In genomic region chr2:11296401-11296800, GRCh38 we compare ENCODE assay signal across 24 cellular contexts.
"Had no signal": no experiment of that assay in that cellular context is flagged by ENCODE, and none has a peak within 500 bp of the region (broad histone marks: within the 10 kb centered on the region; RNA-seq: fewer than 3 reads in every experiment).

No MANE protein-coding gene starts in this region.

- H2AFZ ChIP-seq: parathyroid adenoma had no signal

- H3K36me3 ChIP-seq: neutrophil, right atrium auricular region, suprapubic skin, transverse colon, upper lobe of right lung, uterus had no signal

- H3K27ac Mint-ChIP-seq: memory B cell; stimulated activated naive CD8-positive, alpha-beta T cell treated with anti-CD3 and anti-CD28 coated beads, Interleukin-15, amount 100 ng/mL, for 72 hours had no signal

- H3K4me3 ChIP-seq: lung, right atrium auricular region, skin epidermis, suprapubic skin, transverse colon, upper lobe of right lung, uterus had no signal

- H3K9me3 Mint-ChIP-seq: effector memory CD8-positive, alpha-beta T cell; memory B cell; natural killer cell; neural crest cell had no signal

- DNase-seq: cortex of kidney; effector memory CD8-positive, alpha-beta T cell; head of caudate nucleus; kidney; natural killer cell; stimulated activated CD4-positive, alpha-beta T cell treated with anti-CD3 and anti-CD28 coated beads, Interleukin-12 subunit alpha, Interleukin-12 subunit beta, amount 100 ng/mL, for 4 hours; stimulated activated CD4-positive, alpha-beta T cell treated with anti-CD3 and anti-CD28 coated beads, Interleukin-1b, Interleukin-23, amount 100 ng/mL, for 48 hours; stimulated activated CD4-positive, alpha-beta T cell treated with anti-CD3 and anti-CD28 coated beads, Interleukin-4, amount 100 ng/mL, for 1 hour; stimulated activated CD8-positive, alpha-beta memory T cell treated with anti-CD3 and anti-CD28 coated beads, Interleukin-4, amount 100 ng/mL, for 48 hours; stimulated activated naive CD4-positive, alpha-beta T cell; stimulated activated naive CD8-positive, alpha-beta T cell treated with anti-CD3 and anti-CD28 coated beads, Interleukin-15, amount 100 ng/mL, for 72 hours; transverse colon; upper lobe of right lung; uterus had no signal

- H3K9ac ChIP-seq: parathyroid adenoma had no signal

- H3K27me3 ChIP-seq: neutrophil, right atrium auricular region, suprapubic skin, transverse colon, upper lobe of right lung, uterus had no signal

- H3K27ac ChIP-seq: neutrophil, parathyroid adenoma, right atrium auricular region, skin epidermis, suprapubic skin, transverse colon, upper lobe of right lung, uterus had no signal

- H3K4me1 ChIP-seq: parathyroid adenoma had no signal

- H3K36me3 Mint-ChIP-seq: memory B cell, natural killer cell had no signal

- ATAC-seq: effector memory CD8-positive, alpha-beta T cell; left lobe of liver; natural killer cell; stimulated activated naive CD8-positive, alpha-beta T cell treated with anti-CD3 and anti-CD28 coated beads, Interleukin-15, amount 100 ng/mL, for 72 hours; upper lobe of right lung had no signal

- H3K4me3 Mint-ChIP-seq: effector memory CD8-positive, alpha-beta T cell; memory B cell; natural killer cell; neural crest cell; stimulated activated naive CD8-positive, alpha-beta T cell treated with anti-CD3 and anti-CD28 coated beads, Interleukin-15, amount 100 ng/mL, for 72 hours had no signal

- H3K9me3 ChIP-seq: neutrophil, right atrium auricular region, suprapubic skin, transverse colon, upper lobe of right lung, uterus had no signal

- H3K27me3 Mint-ChIP-seq: effector memory CD8-positive, alpha-beta T cell; memory B cell; progenitor cell of endocrine pancreas; stimulated activated naive CD8-positive, alpha-beta T cell treated with anti-CD3 and anti-CD28 coated beads, Interleukin-15, amount 100 ng/mL, for 72 hours had no signal
